Comparison of ENCODE assay signal across 22 cellular contexts in genomic region chr1:15362737-15363128, GRCh38. TPM values are rescaled to one million over a fixed set of nuclear protein-coding genes. Genes with fewer than 3 reads are reported as not detected.
A peak's percentile ranks its signal among the peaks of the same experiment; 100 is the strongest.
DNase-seq lines count a peak whose midpoint lies in the region; ATAC-seq and TF ChIP-seq lines count a peak whose summit lies in the region.
"Had no signal": no experiment of that assay in that cellular context is flagged by ENCODE, and none has a peak within 500 bp of the region (broad histone marks: within the 10 kb centered on the region; RNA-seq: fewer than 3 reads in every experiment).

No MANE protein-coding gene starts in this region.

- DNase-seq in SIG-M5 treated with dmso at 0.1 percent for 504 hours (lab: John Stamatoyannopoulos, UW; ENCODE audit: unreplicated experiment) (peak; percentile 17), SIG-M5 (lab: John Stamatoyannopoulos, UW) (no peak), UCSD-AML1 (lab: John Stamatoyannopoulos, UW; ENCODE audit: unreplicated experiment) (peak; percentile 19), lower lobe of right lung (no peak), kidney tubule cell (ENCODE audit: low spot score) (no peak), posterior vena cava (ENCODE audit: low spot score) (no peak)
- DNase-seq: 8988T; AML-193; C1 segment of cervical spinal cord; Calu3; CD8-positive, alpha-beta memory T cell; DMS153; NCI-H1092 treated with DMSO at 0.1 percent for 48 hours; NCI-H1436 treated with DMSO at 0.1 percent for 48 hours; NCI-H1930; NCI-H226; NCI-H510A treated with DMSO at 0.1 percent for 48 hours; NCI-H748 treated with DMSO at 0.1 percent for 48 hours; NK-92 treated with Interleukin-12 subunit alpha and Interleukin-12 subunit beta, amount 100 ng/mL, for 24 hours; Peyer's patch had no signal

- no peak for TF ChIP-seq CTCF in lower lobe of right lung (IDR thresholded peaks at IDR 0.05)

- no peaks in the 10 kb centered on the region for H3K27me3 ChIP-seq in lower lobe of right lung (ENCODE audit: low read depth)
- H3K27me3 ChIP-seq: Peyer's patch had no signal

- no peak overlapping the region for H3K27ac ChIP-seq in lower lobe of right lung
- H3K27ac ChIP-seq: Peyer's patch had no signal

- intact Hi-C loops in lower lobe of right lung (cut with DNase I) (no loop called here), posterior vena cava (cut with DNase I) (no loop called here)

- H3K4me1 ChIP-seq in lower lobe of right lung = no peaks in the 10 kb centered on the region

- ATAC-seq in lower lobe of right lung (peak; percentile 13 to 23), HG02763 (IDR thresholded peaks at IDR 0.05; ENCODE audit: unreplicated experiment) (no peak), GM19452 (IDR thresholded peaks at IDR 0.05; ENCODE audit: unreplicated experiment) (no peak)

- no peaks in the 10 kb centered on the region for H3K9me3 ChIP-seq in lower lobe of right lung
- H3K9me3 ChIP-seq: Peyer's patch had no signal

- H3K4me3 ChIP-seq in lower lobe of right lung = no peak overlapping the region
- H3K4me3 ChIP-seq: Peyer's patch had no signal

- no peaks in the 10 kb centered on the region for H3K36me3 ChIP-seq in lower lobe of right lung
- H3K36me3 ChIP-seq: Peyer's patch had no signal

RNA-seq across cellular contexts. Expression of gene EFHD2, which starts 47.0 kb away (rescaled TPM):
- total RNA-seq in lower lobe of right lung (100 TPM), posterior vena cava (10 to 100 TPM; 33.4 to 39.8 TPM)

Comparison
In these comparisons a context has a peak if more than half of its experiments do, and no peak if none do; other contexts are left out.
1. DNase-seq: peak in SIG-M5 treated with dmso at 0.1 percent for 504 hours (single experiment) and UCSD-AML1 (single experiment); none in SIG-M5 (single experiment), lower lobe of right lung (single experiment), kidney tubule cell (single experiment) and posterior vena cava (single experiment).
2. ATAC-seq: peak in lower lobe of right lung (2 of 2); none in HG02763 (single experiment) and GM19452 (single experiment).